Comparison of ENCODE assay signal across 29 cellular contexts in genomic region chr2:117693166-117693565, GRCh38.
"Had no signal": no experiment of that assay in that cellular context is flagged by ENCODE, and none has a peak within 500 bp of the region (broad histone marks: within the 10 kb centered on the region; RNA-seq: fewer than 3 reads in every experiment).

No MANE protein-coding gene starts in this region.

- H3K4me1 ChIP-seq: esophagus muscularis mucosa, foreskin keratinocyte, gastroesophageal sphincter, heart left ventricle, left lung, prostate gland, right atrium auricular region, tibial nerve, upper lobe of left lung had no signal

- H3K79me2 ChIP-seq: hepatocyte had no signal

- DNase-seq: dermis blood vessel endothelial cell; effector memory CD4-positive, alpha-beta T cell; foreskin keratinocyte; heart left ventricle; left cardiac atrium; left lung; mesenchymal stem cell; mucosa of descending colon; naive B cell; stimulated activated CD4-positive, alpha-beta T cell treated with anti-CD3 and anti-CD28 coated beads, Interleukin-12 subunit alpha, Interleukin-12 subunit beta, amount 100 ng/mL, for 4 hours; stimulated activated CD4-positive, alpha-beta T cell treated with anti-CD3 and anti-CD28 coated beads, Interleukin-1b, Interleukin-23, amount 100 ng/mL, for 48 hours; stimulated activated CD4-positive, alpha-beta T cell treated with anti-CD3 and anti-CD28 coated beads, Interleukin-4, amount 100 ng/mL, for 1 hour; stimulated activated naive CD8-positive, alpha-beta T cell treated with anti-CD3 and anti-CD28 coated beads, Interleukin-15, Interleukin-2, amounts not matched to agents 100 U/mL and 50 U/mL, for 24 hours; substantia nigra; upper lobe of left lung had no signal

- ATAC-seq: foreskin keratinocyte; gastroesophageal sphincter; heart left ventricle; left cardiac atrium; left lung; mucosa of descending colon; natural killer cell treated with Interleukin-12 subunit alpha and Interleukin-12 subunit beta and Interleukin-15 and Interleukin-18, amount 100 ng/mL, for 72 hours; sciatic nerve; stimulated activated effector memory CD8-positive, alpha-beta T cell treated with anti-CD3 and anti-CD28 coated beads, Interleukin-12 subunit alpha, Interleukin-12 subunit beta, amount 100 ng/mL, for 72 hours; stimulated activated naive CD8-positive, alpha-beta T cell treated with anti-CD3 and anti-CD28 coated beads, Interleukin-15, Interleukin-2, amounts not matched to agents 100 U/mL and 50 U/mL, for 24 hours had no signal

- H3K27ac ChIP-seq: coronary artery, esophagus muscularis mucosa, foreskin keratinocyte, gastroesophageal sphincter, heart left ventricle, hepatocyte, left lung, neural progenitor cell, prostate gland, right atrium auricular region, thoracic aorta, tibial nerve, upper lobe of left lung had no signal

- H2AFZ ChIP-seq: hepatocyte, neural progenitor cell had no signal

- H3K9me3 Mint-ChIP-seq: mesothelial cell of epicardium; stimulated activated effector memory CD8-positive, alpha-beta T cell treated with anti-CD3 and anti-CD28 coated beads, Interleukin-12 subunit alpha, Interleukin-12 subunit beta, amount 100 ng/mL, for 72 hours had no signal

- H3K4me2 ChIP-seq: hepatocyte, neural progenitor cell, smooth muscle cell had no signal

- H3K27me3 ChIP-seq: esophagus muscularis mucosa, foreskin keratinocyte, gastroesophageal sphincter, heart left ventricle, hepatocyte, left lung, neural progenitor cell, right atrium auricular region, tibial nerve, upper lobe of left lung had no signal

- H3K9me3 ChIP-seq: esophagus muscularis mucosa, gastroesophageal sphincter, heart left ventricle, left lung, mucosa of descending colon, prostate gland, right atrium auricular region, thoracic aorta, tibial nerve, upper lobe of left lung had no signal

- H3K4me3 Mint-ChIP-seq: mesothelial cell of epicardium; naive B cell; natural killer cell treated with Interleukin-12 subunit alpha and Interleukin-12 subunit beta and Interleukin-15 and Interleukin-18, amount 100 ng/mL, for 72 hours; neural progenitor cell; stimulated activated effector memory CD8-positive, alpha-beta T cell treated with anti-CD3 and anti-CD28 coated beads, Interleukin-12 subunit alpha, Interleukin-12 subunit beta, amount 100 ng/mL, for 72 hours had no signal

- H3K4me3 ChIP-seq: coronary artery, esophagus muscularis mucosa, gastroesophageal sphincter, heart left ventricle, hepatocyte, left lung, mucosa of descending colon, neural progenitor cell, prostate gland, right atrium auricular region, smooth muscle cell, thoracic aorta, tibial nerve, upper lobe of left lung had no signal

- H3K27ac Mint-ChIP-seq: mesothelial cell of epicardium; naive B cell; natural killer cell treated with Interleukin-12 subunit alpha and Interleukin-12 subunit beta and Interleukin-15 and Interleukin-18, amount 100 ng/mL, for 72 hours; neural progenitor cell; stimulated activated effector memory CD8-positive, alpha-beta T cell treated with anti-CD3 and anti-CD28 coated beads, Interleukin-12 subunit alpha, Interleukin-12 subunit beta, amount 100 ng/mL, for 72 hours had no signal

- H3K4me1 Mint-ChIP-seq: mesothelial cell of epicardium; naive B cell; neural progenitor cell; stimulated activated effector memory CD8-positive, alpha-beta T cell treated with anti-CD3 and anti-CD28 coated beads, Interleukin-12 subunit alpha, Interleukin-12 subunit beta, amount 100 ng/mL, for 72 hours had no signal

- H3K9ac ChIP-seq: neural progenitor cell had no signal

- H3K36me3 Mint-ChIP-seq: mesothelial cell of epicardium; naive B cell; natural killer cell treated with Interleukin-12 subunit alpha and Interleukin-12 subunit beta and Interleukin-15 and Interleukin-18, amount 100 ng/mL, for 72 hours; neural progenitor cell; stimulated activated effector memory CD8-positive, alpha-beta T cell treated with anti-CD3 and anti-CD28 coated beads, Interleukin-12 subunit alpha, Interleukin-12 subunit beta, amount 100 ng/mL, for 72 hours had no signal

- H3K27me3 Mint-ChIP-seq: naive B cell had no signal

- H3K36me3 ChIP-seq: esophagus muscularis mucosa, gastroesophageal sphincter, heart left ventricle, left lung, neural progenitor cell, prostate gland, right atrium auricular region, thoracic aorta, tibial nerve, upper lobe of left lung had no signal
